In the genomic region with DNA sequence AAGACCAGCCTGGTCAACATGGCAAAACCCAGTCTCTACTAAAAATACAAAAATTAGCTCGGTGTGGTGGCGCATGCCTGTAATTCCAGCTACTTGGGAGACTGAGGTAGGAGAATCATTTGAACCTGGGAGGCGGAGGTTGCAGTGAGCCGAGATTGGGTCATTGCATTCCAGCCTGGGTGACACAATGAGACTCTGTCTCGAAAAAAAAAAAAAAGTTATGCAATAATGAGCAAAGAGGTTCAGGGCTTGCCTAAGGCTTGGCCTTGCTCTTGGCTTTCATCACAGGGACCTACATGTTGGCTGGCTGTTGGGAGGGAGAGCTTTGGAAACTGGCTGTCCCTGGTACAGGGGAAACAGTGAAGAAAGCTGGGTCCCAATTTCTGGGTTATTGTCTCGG, we compare ENCODE assay signal across 1 cellular context.
TF ChIP-seq lines count a peak whose summit lies in the region.
"Not testable (repeated sequence)": the region's sequence is repeated elsewhere in the genome, so short reads cannot be mapped to it uniquely, and the experiment has no call there.

No MANE protein-coding gene starts in this region.

TF ChIP-seq in HepG2, 621 proteins besides CTCF, POLR2A, EP300 and RAD21 (continued from another document and continues in another):
- TF ChIP-seq, protein P1, sequence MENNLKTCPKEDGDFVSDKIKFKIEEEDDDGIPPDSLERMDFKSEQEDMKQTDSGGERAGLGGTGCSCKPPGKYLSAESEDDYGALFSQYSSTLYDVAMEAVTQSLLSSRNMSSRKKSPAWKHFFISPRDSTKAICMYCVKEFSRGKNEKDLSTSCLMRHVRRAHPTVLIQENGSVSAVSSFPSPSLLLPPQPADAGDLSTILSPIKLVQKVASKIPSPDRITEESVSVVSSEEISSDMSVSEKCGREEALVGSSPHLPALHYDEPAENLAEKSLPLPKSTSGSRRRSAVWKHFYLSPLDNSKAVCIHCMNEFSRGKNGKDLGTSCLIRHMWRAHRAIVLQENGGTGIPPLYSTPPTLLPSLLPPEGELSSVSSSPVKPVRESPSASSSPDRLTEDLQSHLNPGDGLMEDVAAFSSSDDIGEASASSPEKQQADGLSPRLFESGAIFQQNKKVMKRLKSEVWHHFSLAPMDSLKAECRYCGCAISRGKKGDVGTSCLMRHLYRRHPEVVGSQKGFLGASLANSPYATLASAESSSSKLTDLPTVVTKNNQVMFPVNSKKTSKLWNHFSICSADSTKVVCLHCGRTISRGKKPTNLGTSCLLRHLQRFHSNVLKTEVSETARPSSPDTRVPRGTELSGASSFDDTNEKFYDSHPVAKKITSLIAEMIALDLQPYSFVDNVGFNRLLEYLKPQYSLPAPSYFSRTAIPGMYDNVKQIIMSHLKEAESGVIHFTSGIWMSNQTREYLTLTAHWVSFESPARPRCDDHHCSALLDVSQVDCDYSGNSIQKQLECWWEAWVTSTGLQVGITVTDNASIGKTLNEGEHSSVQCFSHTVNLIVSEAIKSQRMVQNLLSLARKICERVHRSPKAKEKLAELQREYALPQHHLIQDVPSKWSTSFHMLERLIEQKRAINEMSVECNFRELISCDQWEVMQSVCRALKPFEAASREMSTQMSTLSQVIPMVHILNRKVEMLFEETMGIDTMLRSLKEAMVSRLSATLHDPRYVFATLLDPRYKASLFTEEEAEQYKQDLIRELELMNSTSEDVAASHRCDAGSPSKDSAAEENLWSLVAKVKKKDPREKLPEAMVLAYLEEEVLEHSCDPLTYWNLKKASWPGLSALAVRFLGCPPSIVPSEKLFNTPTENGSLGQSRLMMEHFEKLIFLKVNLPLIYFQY (CRISPR knock-in tag; IDR thresholded peaks at IDR 0.05; ENCODE audit: borderline replicate concordance) = peak; percentile 93
- TF ChIP-seq ZNF652 (CRISPR knock-in tag; IDR thresholded peaks at IDR 0.05; ENCODE audit: borderline replicate concordance, low read depth) (peak; percentile 64; the same call in 1 of the 2 replicates), FOXP1 (CRISPR knock-in tag; IDR thresholded peaks at IDR 0.05) (peak; percentile 60; the same call in 1 of the 2 replicates), SOX6 (CRISPR knock-in tag; IDR thresholded peaks at IDR 0.05) (peak; percentile 96), SALL2 (CRISPR knock-in tag; IDR thresholded peaks at IDR 0.05) (peak; percentile 26; the same call in 1 of the 2 replicates), CREB1 (IDR thresholded peaks at IDR 0.05) (peak; percentile 56), CREB1 (CRISPR knock-in tag; IDR thresholded peaks at IDR 0.05) (peak; percentile 78), KLF6 (CRISPR knock-in tag; IDR thresholded peaks at IDR 0.05) (peak; percentile 81; the same call in 1 of the 2 replicates), HNF4A (CRISPR knock-in tag; IDR thresholded peaks at IDR 0.05) (peak; percentile 68), ZNF543 (CRISPR knock-in tag; IDR thresholded peaks at IDR 0.05) (peak; percentile 90), RCOR2 (CRISPR knock-in tag; IDR thresholded peaks at IDR 0.05) (peak; percentile 94), ZNF331 (CRISPR knock-in tag; IDR thresholded peaks at IDR 0.05) (peak; percentile 98), ZSCAN21 (CRISPR knock-in tag; IDR thresholded peaks at IDR 0.05; ENCODE audit: borderline replicate concordance) (0 out of 2 replicates have a peak, but pooled peaks have one; percentile 60), ZNF670 (CRISPR knock-in tag; IDR thresholded peaks at IDR 0.05; ENCODE audit: borderline replicate concordance) (peak; percentile 75; the same call in 1 of the 2 replicates), ZNF550 (CRISPR knock-in tag; IDR thresholded peaks at IDR 0.05; ENCODE audit: borderline replicate concordance) (0 out of 2 replicates have a peak, but pooled peaks have one; percentile 49), SOX13 (IDR thresholded peaks at IDR 0.05) (peak; percentile 77; the same call in 1 of the 2 replicates), SOX13 (CRISPR knock-in tag; conservative IDR thresholded peaks at IDR 0.05 in 1 of 2, IDR thresholded peaks at IDR 0.05 in 1 of 2) (peak in 1 of 2 experiments; percentile 93; a peak in 2 of 4 replicates), TRIM24 (CRISPR knock-in tag; IDR thresholded peaks at IDR 0.05) (peak; percentile 88), TOPORS (CRISPR knock-in tag; IDR thresholded peaks at IDR 0.05) (0 out of 2 replicates have a peak, but pooled peaks have one; percentile 64), ARNT2 (CRISPR knock-in tag; IDR thresholded peaks at IDR 0.05; ENCODE audit: low read depth) (peak; percentile 59; the same call in 1 of the 2 replicates), MTF1 (CRISPR knock-in tag; IDR thresholded peaks at IDR 0.05) (0 out of 2 replicates have a peak, but pooled peaks have one; percentile 3), SKI (IDR thresholded peaks at IDR 0.05; ENCODE audit: partially characterized antibody) (peak; percentile 99), ZNF430 (CRISPR knock-in tag; IDR thresholded peaks at IDR 0.05) (peak; percentile 93; the same call in 1 of the 2 replicates)
- not testable (repeated sequence) for TF ChIP-seq FOXP1, SOX6 (IDR thresholded peaks at IDR 0.05)
- TF ChIP-seq, protein P2, sequence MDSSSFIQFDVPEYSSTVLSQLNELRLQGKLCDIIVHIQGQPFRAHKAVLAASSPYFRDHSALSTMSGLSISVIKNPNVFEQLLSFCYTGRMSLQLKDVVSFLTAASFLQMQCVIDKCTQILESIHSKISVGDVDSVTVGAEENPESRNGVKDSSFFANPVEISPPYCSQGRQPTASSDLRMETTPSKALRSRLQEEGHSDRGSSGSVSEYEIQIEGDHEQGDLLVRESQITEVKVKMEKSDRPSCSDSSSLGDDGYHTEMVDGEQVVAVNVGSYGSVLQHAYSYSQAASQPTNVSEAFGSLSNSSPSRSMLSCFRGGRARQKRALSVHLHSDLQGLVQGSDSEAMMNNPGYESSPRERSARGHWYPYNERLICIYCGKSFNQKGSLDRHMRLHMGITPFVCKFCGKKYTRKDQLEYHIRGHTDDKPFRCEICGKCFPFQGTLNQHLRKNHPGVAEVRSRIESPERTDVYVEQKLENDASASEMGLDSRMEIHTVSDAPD (CRISPR knock-in tag; IDR thresholded peaks at IDR 0.05) = 0 out of 2 replicates have a peak, but pooled peaks have one; percentile 84
- TF ChIP-seq, protein P3, sequence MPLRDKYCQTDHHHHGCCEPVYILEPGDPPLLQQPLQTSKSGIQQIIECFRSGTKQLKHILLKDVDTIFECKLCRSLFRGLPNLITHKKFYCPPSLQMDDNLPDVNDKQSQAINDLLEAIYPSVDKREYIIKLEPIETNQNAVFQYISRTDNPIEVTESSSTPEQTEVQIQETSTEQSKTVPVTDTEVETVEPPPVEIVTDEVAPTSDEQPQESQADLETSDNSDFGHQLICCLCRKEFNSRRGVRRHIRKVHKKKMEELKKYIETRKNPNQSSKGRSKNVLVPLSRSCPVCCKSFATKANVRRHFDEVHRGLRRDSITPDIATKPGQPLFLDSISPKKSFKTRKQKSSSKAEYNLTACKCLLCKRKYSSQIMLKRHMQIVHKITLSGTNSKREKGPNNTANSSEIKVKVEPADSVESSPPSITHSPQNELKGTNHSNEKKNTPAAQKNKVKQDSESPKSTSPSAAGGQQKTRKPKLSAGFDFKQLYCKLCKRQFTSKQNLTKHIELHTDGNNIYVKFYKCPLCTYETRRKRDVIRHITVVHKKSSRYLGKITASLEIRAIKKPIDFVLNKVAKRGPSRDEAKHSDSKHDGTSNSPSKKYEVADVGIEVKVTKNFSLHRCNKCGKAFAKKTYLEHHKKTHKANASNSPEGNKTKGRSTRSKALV (CRISPR knock-in tag; IDR thresholded peaks at IDR 0.05) = peak; percentile 44; the same call in 1 of the 2 replicates
- TF ChIP-seq, protein P4, sequence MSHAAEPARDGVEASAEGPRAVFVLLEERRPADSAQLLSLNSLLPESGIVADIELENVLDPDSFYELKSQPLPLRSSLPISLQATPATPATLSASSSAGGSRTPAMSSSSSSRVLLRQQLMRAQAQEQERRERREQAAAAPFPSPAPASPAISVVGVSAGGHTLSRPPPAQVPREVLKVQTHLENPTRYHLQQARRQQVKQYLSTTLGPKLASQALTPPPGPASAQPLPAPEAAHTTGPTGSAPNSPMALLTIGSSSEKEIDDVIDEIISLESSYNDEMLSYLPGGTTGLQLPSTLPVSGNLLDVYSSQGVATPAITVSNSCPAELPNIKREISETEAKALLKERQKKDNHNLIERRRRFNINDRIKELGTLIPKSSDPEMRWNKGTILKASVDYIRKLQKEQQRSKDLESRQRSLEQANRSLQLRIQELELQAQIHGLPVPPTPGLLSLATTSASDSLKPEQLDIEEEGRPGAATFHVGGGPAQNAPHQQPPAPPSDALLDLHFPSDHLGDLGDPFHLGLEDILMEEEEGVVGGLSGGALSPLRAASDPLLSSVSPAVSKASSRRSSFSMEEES (CRISPR knock-in tag; IDR thresholded peaks at IDR 0.05) = peak; percentile 52; the same call in 1 of the 2 replicates
- TF ChIP-seq, protein P5, sequence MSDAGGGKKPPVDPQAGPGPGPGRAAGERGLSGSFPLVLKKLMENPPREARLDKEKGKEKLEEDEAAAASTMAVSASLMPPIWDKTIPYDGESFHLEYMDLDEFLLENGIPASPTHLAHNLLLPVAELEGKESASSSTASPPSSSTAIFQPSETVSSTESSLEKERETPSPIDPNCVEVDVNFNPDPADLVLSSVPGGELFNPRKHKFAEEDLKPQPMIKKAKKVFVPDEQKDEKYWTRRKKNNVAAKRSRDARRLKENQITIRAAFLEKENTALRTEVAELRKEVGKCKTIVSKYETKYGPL (CRISPR knock-in tag; IDR thresholded peaks at IDR 0.05) = peak; percentile 97
- TF ChIP-seq, protein P6, sequence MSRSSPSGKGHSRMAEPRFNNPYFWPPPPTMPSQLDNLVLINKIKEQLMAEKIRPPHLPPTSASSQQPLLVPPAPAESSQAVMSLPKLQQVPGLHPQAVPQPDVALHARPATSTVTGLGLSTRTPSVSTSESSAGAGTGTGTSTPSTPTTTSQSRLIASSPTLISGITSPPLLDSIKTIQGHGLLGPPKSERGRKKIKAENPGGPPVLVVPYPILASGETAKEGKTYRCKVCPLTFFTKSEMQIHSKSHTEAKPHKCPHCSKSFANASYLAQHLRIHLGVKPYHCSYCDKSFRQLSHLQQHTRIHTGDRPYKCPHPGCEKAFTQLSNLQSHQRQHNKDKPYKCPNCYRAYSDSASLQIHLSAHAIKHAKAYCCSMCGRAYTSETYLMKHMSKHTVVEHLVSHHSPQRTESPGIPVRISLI (CRISPR knock-in tag; IDR thresholded peaks at IDR 0.05; ENCODE audit: borderline replicate concordance) = peak; percentile 100
- TF ChIP-seq, protein P7, sequence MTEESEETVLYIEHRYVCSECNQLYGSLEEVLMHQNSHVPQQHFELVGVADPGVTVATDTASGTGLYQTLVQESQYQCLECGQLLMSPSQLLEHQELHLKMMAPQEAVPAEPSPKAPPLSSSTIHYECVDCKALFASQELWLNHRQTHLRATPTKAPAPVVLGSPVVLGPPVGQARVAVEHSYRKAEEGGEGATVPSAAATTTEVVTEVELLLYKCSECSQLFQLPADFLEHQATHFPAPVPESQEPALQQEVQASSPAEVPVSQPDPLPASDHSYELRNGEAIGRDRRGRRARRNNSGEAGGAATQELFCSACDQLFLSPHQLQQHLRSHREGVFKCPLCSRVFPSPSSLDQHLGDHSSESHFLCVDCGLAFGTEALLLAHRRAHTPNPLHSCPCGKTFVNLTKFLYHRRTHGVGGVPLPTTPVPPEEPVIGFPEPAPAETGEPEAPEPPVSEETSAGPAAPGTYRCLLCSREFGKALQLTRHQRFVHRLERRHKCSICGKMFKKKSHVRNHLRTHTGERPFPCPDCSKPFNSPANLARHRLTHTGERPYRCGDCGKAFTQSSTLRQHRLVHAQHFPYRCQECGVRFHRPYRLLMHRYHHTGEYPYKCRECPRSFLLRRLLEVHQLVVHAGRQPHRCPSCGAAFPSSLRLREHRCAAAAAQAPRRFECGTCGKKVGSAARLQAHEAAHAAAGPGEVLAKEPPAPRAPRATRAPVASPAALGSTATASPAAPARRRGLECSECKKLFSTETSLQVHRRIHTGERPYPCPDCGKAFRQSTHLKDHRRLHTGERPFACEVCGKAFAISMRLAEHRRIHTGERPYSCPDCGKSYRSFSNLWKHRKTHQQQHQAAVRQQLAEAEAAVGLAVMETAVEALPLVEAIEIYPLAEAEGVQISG (CRISPR knock-in tag; IDR thresholded peaks at IDR 0.05) = peak; percentile 82
- TF ChIP-seq, protein P8, sequence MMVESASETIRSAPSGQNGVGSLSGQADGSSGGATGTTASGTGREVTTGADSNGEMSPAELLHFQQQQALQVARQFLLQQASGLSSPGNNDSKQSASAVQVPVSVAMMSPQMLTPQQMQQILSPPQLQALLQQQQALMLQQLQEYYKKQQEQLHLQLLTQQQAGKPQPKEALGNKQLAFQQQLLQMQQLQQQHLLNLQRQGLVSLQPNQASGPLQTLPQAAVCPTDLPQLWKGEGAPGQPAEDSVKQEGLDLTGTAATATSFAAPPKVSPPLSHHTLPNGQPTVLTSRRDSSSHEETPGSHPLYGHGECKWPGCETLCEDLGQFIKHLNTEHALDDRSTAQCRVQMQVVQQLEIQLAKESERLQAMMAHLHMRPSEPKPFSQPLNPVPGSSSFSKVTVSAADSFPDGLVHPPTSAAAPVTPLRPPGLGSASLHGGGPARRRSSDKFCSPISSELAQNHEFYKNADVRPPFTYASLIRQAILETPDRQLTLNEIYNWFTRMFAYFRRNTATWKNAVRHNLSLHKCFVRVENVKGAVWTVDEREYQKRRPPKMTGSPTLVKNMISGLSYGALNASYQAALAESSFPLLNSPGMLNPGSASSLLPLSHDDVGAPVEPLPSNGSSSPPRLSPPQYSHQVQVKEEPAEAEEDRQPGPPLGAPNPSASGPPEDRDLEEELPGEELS (CRISPR knock-in tag; IDR thresholded peaks at IDR 0.05) = peak; percentile 73
- TF ChIP-seq, protein P9, sequence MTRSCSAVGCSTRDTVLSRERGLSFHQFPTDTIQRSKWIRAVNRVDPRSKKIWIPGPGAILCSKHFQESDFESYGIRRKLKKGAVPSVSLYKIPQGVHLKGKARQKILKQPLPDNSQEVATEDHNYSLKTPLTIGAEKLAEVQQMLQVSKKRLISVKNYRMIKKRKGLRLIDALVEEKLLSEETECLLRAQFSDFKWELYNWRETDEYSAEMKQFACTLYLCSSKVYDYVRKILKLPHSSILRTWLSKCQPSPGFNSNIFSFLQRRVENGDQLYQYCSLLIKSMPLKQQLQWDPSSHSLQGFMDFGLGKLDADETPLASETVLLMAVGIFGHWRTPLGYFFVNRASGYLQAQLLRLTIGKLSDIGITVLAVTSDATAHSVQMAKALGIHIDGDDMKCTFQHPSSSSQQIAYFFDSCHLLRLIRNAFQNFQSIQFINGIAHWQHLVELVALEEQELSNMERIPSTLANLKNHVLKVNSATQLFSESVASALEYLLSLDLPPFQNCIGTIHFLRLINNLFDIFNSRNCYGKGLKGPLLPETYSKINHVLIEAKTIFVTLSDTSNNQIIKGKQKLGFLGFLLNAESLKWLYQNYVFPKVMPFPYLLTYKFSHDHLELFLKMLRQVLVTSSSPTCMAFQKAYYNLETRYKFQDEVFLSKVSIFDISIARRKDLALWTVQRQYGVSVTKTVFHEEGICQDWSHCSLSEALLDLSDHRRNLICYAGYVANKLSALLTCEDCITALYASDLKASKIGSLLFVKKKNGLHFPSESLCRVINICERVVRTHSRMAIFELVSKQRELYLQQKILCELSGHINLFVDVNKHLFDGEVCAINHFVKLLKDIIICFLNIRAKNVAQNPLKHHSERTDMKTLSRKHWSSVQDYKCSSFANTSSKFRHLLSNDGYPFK (CRISPR knock-in tag; IDR thresholded peaks at IDR 0.05; ENCODE audit: borderline replicate concordance) = peak; percentile 45; the same call in 1 of the 2 replicates
- TF ChIP-seq, protein P10, sequence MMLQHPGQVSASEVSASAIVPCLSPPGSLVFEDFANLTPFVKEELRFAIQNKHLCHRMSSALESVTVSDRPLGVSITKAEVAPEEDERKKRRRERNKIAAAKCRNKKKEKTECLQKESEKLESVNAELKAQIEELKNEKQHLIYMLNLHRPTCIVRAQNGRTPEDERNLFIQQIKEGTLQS (CRISPR knock-in tag; IDR thresholded peaks at IDR 0.05) = peak; percentile 88
